17 cellular contexts compared by ENCODE assay signal in the genomic region with DNA sequence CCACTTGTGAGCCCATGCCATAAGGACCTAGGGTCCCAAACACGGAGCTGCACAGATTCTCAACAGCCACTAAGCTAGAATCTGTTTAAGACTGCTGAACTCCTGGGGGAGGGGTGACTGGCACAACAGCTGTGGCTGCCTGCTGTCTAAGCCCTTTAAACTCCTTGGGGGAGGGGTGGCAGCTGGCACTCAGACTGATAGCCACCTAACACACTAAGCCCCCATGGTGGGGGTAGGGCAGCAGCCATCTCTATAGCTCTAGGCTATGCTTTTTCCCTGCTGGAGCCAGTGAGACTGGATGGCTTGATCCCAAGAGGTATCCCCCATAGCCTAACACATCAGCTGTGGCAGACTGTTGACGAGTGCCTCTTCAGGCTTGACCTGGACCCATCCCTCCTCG.
DNase-seq lines count a peak whose midpoint lies in the region; ATAC-seq, FAIRE-seq and TF ChIP-seq lines count a peak whose summit lies in the region.
"Had no signal": no experiment of that assay in that cellular context is flagged by ENCODE, and none has a peak within 500 bp of the region (broad histone marks: within the 10 kb centered on the region; RNA-seq: fewer than 3 reads in every experiment).

No MANE protein-coding gene starts in this region.

- H3K4me3 ChIP-seq in Jurkat, Clone E6-1 (ENCODE audit: low read length), result no peak overlapping the region
- H3K4me3 ChIP-seq in SJCRH30, result no peak overlapping the region
- H3K4me3 ChIP-seq: SJSA1 had no signal

- no peak for ATAC-seq in activated naive CD8-positive, alpha-beta T cell treated with anti-CD3 and anti-CD28 coated beads, Interleukin-2, amount 50 U/mL, for 24 hours

- no peaks in the 10 kb centered on the region for H3K27me3 Mint-ChIP-seq in T-helper 2 cell treated with Interferon-gamma antibody and Interleukin-4, amounts not matched to agents 5 μg/mL and 100 μg/mL, for 36 hours (ENCODE audit: low read depth)
- H3K27me3 Mint-ChIP-seq in activated naive CD8-positive, alpha-beta T cell treated with anti-CD3 and anti-CD28 coated beads, Interleukin-2, amount 50 U/mL, for 24 hours, result peaks cover 17% of the 10 kb centered on the region

- TF ChIP-seq CTCF in D721Med (IDR thresholded peaks at IDR 0.05; ENCODE audit: insufficient read depth, missing control alignments), result no peak

- peak; percentile 58 for FAIRE-seq in D721Med (lab: Jason Lieb, UNC)

- no peaks in the 10 kb centered on the region; the same call in 1 of the 2 replicates for H3K9me3 ChIP-seq in SJCRH30 (replicated peaks)
- H3K9me3 ChIP-seq: Caco-2, SJSA1 had no signal

- no peak for DNase-seq in D721Med (ENCODE audit: insufficient read length, low spot score)
- DNase-seq in Jurkat, Clone E6-1 (ENCODE audit: low read depth, low spot score), result peak; percentile 23
- DNase-seq in SJCRH30, result peak; percentile 93 to 94
- DNase-seq in myocyte (ENCODE audit: low read depth), result peak; percentile 83
- no peak for DNase-seq in hippocampal formation (lab: John Stamatoyannopoulos, UW)
- DNase-seq in T-helper 2 cell treated with Interferon-gamma antibody and Interleukin-4, amounts not matched to agents 5 μg/mL and 100 μg/mL, for 36 hours (ENCODE audit: low spot score), result no peak
- no peak for DNase-seq in activated naive CD8-positive, alpha-beta T cell treated with anti-CD3 and anti-CD28 coated beads, Interleukin-2, amount 50 U/mL, for 24 hours
- DNase-seq: ACHN, AML-193, Caco-2, DMS79, H9, IMR-90, Kasumi-1, NCI-H187 treated with DMSO at 0.1 percent for 48 hours, SW 1271 had no signal

- H3K36me3 ChIP-seq in SJCRH30, result no peaks in the 10 kb centered on the region
- H3K36me3 ChIP-seq: SJSA1 had no signal

- H3K27me3 ChIP-seq in SJCRH30, result no peaks in the 10 kb centered on the region
- H3K27me3 ChIP-seq: SJSA1 had no signal

- H3K27ac ChIP-seq in SJCRH30, result peak overlapping the region; percentile 71
- H3K27ac ChIP-seq: SJSA1 had no signal

- peaks cover 14% of the 10 kb centered on the region; the same call in 1 of the 2 replicates for H3K4me1 ChIP-seq in SJCRH30
- H3K4me1 ChIP-seq: Caco-2, SJSA1 had no signal

- H3K4me3 Mint-ChIP-seq in T-helper 2 cell treated with Interferon-gamma antibody and Interleukin-4, amounts not matched to agents 5 μg/mL and 100 μg/mL, for 36 hours, result no peak overlapping the region
- no peak overlapping the region for H3K4me3 Mint-ChIP-seq in activated naive CD8-positive, alpha-beta T cell treated with anti-CD3 and anti-CD28 coated beads, Interleukin-2, amount 50 U/mL, for 24 hours
- H3K4me3 Mint-ChIP-seq: H9 had no signal

- H3K36me3 Mint-ChIP-seq in T-helper 2 cell treated with Interferon-gamma antibody and Interleukin-4, amounts not matched to agents 5 μg/mL and 100 μg/mL, for 36 hours (ENCODE audit: low read depth), result no peaks in the 10 kb centered on the region
- H3K36me3 Mint-ChIP-seq in activated naive CD8-positive, alpha-beta T cell treated with anti-CD3 and anti-CD28 coated beads, Interleukin-2, amount 50 U/mL, for 24 hours (ENCODE audit: low read depth), result no peaks in the 10 kb centered on the region

- no peaks in the 10 kb centered on the region for H3K9me3 Mint-ChIP-seq in T-helper 2 cell treated with Interferon-gamma antibody and Interleukin-4, amounts not matched to agents 5 μg/mL and 100 μg/mL, for 36 hours
- peaks cover 11% of the 10 kb centered on the region for H3K9me3 Mint-ChIP-seq in activated naive CD8-positive, alpha-beta T cell treated with anti-CD3 and anti-CD28 coated beads, Interleukin-2, amount 50 U/mL, for 24 hours

- H3K27ac Mint-ChIP-seq in T-helper 2 cell treated with Interferon-gamma antibody and Interleukin-4, amounts not matched to agents 5 μg/mL and 100 μg/mL, for 36 hours, result no peak overlapping the region
- no peak overlapping the region for H3K27ac Mint-ChIP-seq in activated naive CD8-positive, alpha-beta T cell treated with anti-CD3 and anti-CD28 coated beads, Interleukin-2, amount 50 U/mL, for 24 hours

- H3K4me1 Mint-ChIP-seq in T-helper 2 cell treated with Interferon-gamma antibody and Interleukin-4, amounts not matched to agents 5 μg/mL and 100 μg/mL, for 36 hours (ENCODE audit: low read depth), result no peaks in the 10 kb centered on the region
- no peaks in the 10 kb centered on the region for H3K4me1 Mint-ChIP-seq in activated naive CD8-positive, alpha-beta T cell treated with anti-CD3 and anti-CD28 coated beads, Interleukin-2, amount 50 U/mL, for 24 hours

Comparison
In these comparisons a context has a peak if more than half of its experiments do, and no peak if none do; other contexts are left out.
1. DNase-seq: peak in Jurkat, Clone E6-1 (single experiment), SJCRH30 (2 of 2) and myocyte (single experiment); none in D721Med (single experiment), hippocampal formation (0 of 2), T-helper 2 cell treated with Interferon-gamma antibody and Interleukin-4, amounts not matched to agents 5 μg/mL and 100 μg/mL, for 36 hours (single experiment) and activated naive CD8-positive, alpha-beta T cell treated with anti-CD3 and anti-CD28 coated beads, Interleukin-2, amount 50 U/mL, for 24 hours (single experiment).